8 cellular contexts compared by ENCODE assay signal in the genomic region with DNA sequence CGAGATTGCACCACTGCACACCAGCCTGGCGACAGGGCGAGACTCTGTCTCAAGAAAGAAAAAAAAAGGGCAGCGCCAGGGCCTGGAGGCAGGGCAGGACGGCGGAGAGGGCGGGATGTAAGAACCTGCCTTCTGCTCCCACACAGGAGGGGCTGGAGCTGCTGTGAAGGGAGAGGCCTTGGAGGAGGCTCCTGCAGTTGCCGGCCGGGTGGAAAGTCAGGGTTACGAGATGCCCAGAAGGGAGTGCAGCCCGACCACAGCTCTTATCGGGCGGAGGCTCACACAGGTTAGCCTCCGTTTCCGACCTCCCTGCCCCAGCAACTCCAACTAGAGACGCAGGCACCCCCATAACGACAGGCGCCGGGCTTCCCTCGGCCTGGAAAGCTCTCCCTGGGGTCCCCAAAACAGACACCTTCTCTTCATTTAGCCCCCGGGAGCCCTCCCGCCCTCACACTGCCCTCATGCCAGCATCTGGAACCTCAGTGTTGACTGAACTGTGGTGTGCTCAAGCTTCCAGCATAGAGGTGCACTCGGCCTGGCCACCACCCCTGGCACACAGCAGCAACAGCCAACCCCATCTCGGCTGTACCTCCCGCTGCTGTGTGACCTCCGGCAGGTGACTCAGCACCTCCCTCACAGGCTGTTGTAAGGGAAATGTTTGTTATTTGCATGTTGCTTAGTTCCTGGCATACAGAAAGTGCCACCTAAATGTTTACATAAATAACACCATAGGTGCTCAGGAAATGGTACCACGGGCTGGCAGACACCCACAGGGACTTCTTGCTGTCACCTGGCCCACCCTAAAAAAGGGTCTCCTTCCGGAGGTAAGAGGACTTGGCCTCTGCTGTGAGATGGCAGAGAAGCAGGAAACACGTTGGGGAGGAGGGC. TPM values are rescaled to one million over a fixed set of nuclear protein-coding genes. Genes with fewer than 3 reads are reported as not detected.
A peak's percentile ranks its signal among the peaks of the same experiment; 100 is the strongest.
DNase-seq lines count a peak whose midpoint lies in the region; ATAC-seq, FAIRE-seq and TF ChIP-seq lines count a peak whose summit lies in the region.
"Had no signal": no experiment of that assay in that cellular context is flagged by ENCODE, and none has a peak within 500 bp of the region (broad histone marks: within the 10 kb centered on the region; RNA-seq: fewer than 3 reads in every experiment).

No MANE protein-coding gene starts in this region.

- peak overlapping the region in 3 of 4 donors; percentile 42 to 85 (median 58) for H3K4me3 ChIP-seq in Peyer's patch
- peak overlapping the region in 1 of 4 donors; percentile 49 for H3K4me3 ChIP-seq in tibial nerve

- TF ChIP-seq EP300 in tibial nerve (IDR thresholded peaks at IDR 0.05) = no peak

- peaks cover 0 to 11% of the 10 kb centered on the region in 2 donors for H3K27me3 ChIP-seq in Peyer's patch
- H3K27me3 ChIP-seq in tibial nerve = peaks cover 0 to 50% of the 10 kb centered on the region in 2 donors

- peaks cover 79% of the 10 kb centered on the region for H3K27me3 Mint-ChIP-seq in brain

- peak; percentile 51 for ATAC-seq in left lobe of liver
- no peak for ATAC-seq in HG02840 (IDR thresholded peaks at IDR 0.05; ENCODE audit: low FRiP score, unreplicated experiment)

- no peak for FAIRE-seq in GM12892 (lab: Jason Lieb, UNC)
- FAIRE-seq: TTC549 had no signal

- H3K4me3 Mint-ChIP-seq in brain = peak overlapping the region in 3 of 5 experiments; percentile 18 to 43 (median 28)

- DNase-seq in HK-2 (ENCODE audit: unreplicated experiment) = peak; percentile 62
- DNase-seq in Peyer's patch = peak in 2 of 3 donors; percentile 86 to 87
- DNase-seq in left lobe of liver (ENCODE audit: low spot score) = no peak
- no peak for DNase-seq in tibial nerve (ENCODE audit: low spot score in 2 of 2)
- no peak for DNase-seq in GM12892 (ENCODE audit: insufficient read length)

- WGBS in tibial nerve, 2 donors = 34 to 37% methylated on average over 28 to 29 of the region's 29 CpGs

- H3K27ac ChIP-seq in Peyer's patch (peak overlapping the region in 3 of 4 donors; percentile 86 to 98 (median 94)), tibial nerve (peak overlapping the region in 3 of 4 donors; percentile 59 to 80 (median 66))

- H3K4me1 ChIP-seq in Peyer's patch (peaks cover 0 to 39% (median 6%) of the 10 kb centered on the region in 4 donors), tibial nerve (peaks cover 0 to 27% (median 14%) of the 10 kb centered on the region in 4 donors)

- H3K9me3 Mint-ChIP-seq in brain = no peaks in the 10 kb centered on the region

- peaks cover 13% of the 10 kb centered on the region for H3K4me1 Mint-ChIP-seq in brain

- TF ChIP-seq POLR2A in Peyer's patch (IDR thresholded peaks at IDR 0.05) (peak; percentile 56 to 58), tibial nerve (IDR thresholded peaks at IDR 0.05) (no peak), GM12892 (IDR thresholded peaks at IDR 0.05; ENCODE audit: low read depth, low read length) (no peak)

- H3K36me3 Mint-ChIP-seq in brain = no peaks in the 10 kb centered on the region

- H3K36me3 ChIP-seq in Peyer's patch = peaks cover 0 to 5% (median 0%) of the 10 kb centered on the region in 3 donors
- H3K36me3 ChIP-seq in tibial nerve = no peaks in the 10 kb centered on the region

- TF ChIP-seq CTCF in Peyer's patch (IDR thresholded peaks at IDR 0.05) = no peak
- TF ChIP-seq CTCF in brain (conservative IDR thresholded peaks at IDR 0.05) = no peak
- no peak for TF ChIP-seq CTCF in tibial nerve (IDR thresholded peaks at IDR 0.05)

- H3K9me3 ChIP-seq in Peyer's patch = no peaks in the 10 kb centered on the region
- no peaks in the 10 kb centered on the region for H3K9me3 ChIP-seq in tibial nerve

- no peak overlapping the region for H3K27ac Mint-ChIP-seq in brain

RNA-seq across cellular contexts. Expression of a gene that starts 1.3 kb away (rescaled TPM):
- total RNA-seq in Peyer's patch = 100 to 1,000 TPM in 3 of 4 donors, 10 to 100 TPM in 1; 42.1 to 260 (median 188) TPM
- polyA plus RNA-seq in brain (ENCODE audit: insufficient read depth, low read depth, low replicate concordance) = 90.8 TPM
- 1.8 TPM for total RNA-seq in left lobe of liver
- 10 to 100 TPM in 2 of 4 donors, 1 to 10 TPM in 2; 2.5 to 22.2 (median 9.3) TPM for total RNA-seq in tibial nerve
- polyA plus RNA-seq in GM12892 (2012; ENCODE audit: missing spikeins) = 2.1 TPM

RNA-seq across cellular contexts. Expression of a gene that starts 54.7 kb away (rescaled TPM):
- 10 to 100 TPM in 3 of 4 donors, 1 to 10 TPM in 1; 6.0 to 27.3 (median 20.9) TPM for total RNA-seq in Peyer's patch
- polyA plus RNA-seq in brain (ENCODE audit: insufficient read depth, low read depth, low replicate concordance) = 35.0 TPM
- total RNA-seq in left lobe of liver = 4.6 TPM
- total RNA-seq in tibial nerve = 10 to 100 TPM; 17.8 to 20.7 (median 19.1) TPM
- polyA plus RNA-seq in GM12892 (2012; ENCODE audit: missing spikeins) = 9.4 TPM

Comparison
In these comparisons a context has a peak if more than half of its experiments do, and no peak if none do; other contexts are left out.
1. DNase-seq: peak in HK-2 (single experiment) and Peyer's patch (2 of 3); none in left lobe of liver (single experiment), tibial nerve (0 of 2) and GM12892 (single experiment).
2. POLR2A ChIP-seq: peak in Peyer's patch (2 of 2); none in tibial nerve (0 of 2) and GM12892 (single experiment).